Comparison of ENCODE assay signal across 16 cellular contexts in genomic region chr5:43309122-43309521, GRCh38. TPM values are rescaled to one million over a fixed set of nuclear protein-coding genes. Genes with fewer than 3 reads are reported as not detected.
A peak's percentile ranks its signal among the peaks of the same experiment; 100 is the strongest.
DNase-seq lines count a peak whose midpoint lies in the region; FAIRE-seq and TF ChIP-seq lines count a peak whose summit lies in the region.
"Had no signal": no experiment of that assay in that cellular context is flagged by ENCODE, and none has a peak within 500 bp of the region (broad histone marks: within the 10 kb centered on the region; RNA-seq: fewer than 3 reads in every experiment).

No MANE protein-coding gene starts in this region.

- intact Hi-C loops in kidney (cut with DNase I), result no loop called here
- intact Hi-C loops in posterior cingulate gyrus (cut with DNase I), result loop anchor here (10.0 kb wide), 1 partner anchor 244 kb away; no protein-coding TSS in a partner anchor

- peak overlapping the region; percentile 96 for H3K4me2 ChIP-seq in SU-DHL-6 (ENCODE audit: low read depth, low read length, poor library complexity, severe bottlenecking)

- H3K9me3 Mint-ChIP-seq in T-helper 2 cell treated with Interferon-gamma antibody and Interleukin-4, amounts not matched to agents 5 μg/mL and 100 μg/mL, for 36 hours, result peaks cover 6% of the 10 kb centered on the region
- no peaks in the 10 kb centered on the region for H3K9me3 Mint-ChIP-seq in progenitor cell of endocrine pancreas (ENCODE audit: low read depth)

- peak overlapping the region; percentile 73 for H3K27ac Mint-ChIP-seq in T-helper 2 cell treated with Interferon-gamma antibody and Interleukin-4, amounts not matched to agents 5 μg/mL and 100 μg/mL, for 36 hours
- peak overlapping the region; percentile 84 for H3K27ac Mint-ChIP-seq in progenitor cell of endocrine pancreas

- H2AFZ ChIP-seq in SU-DHL-6 (ENCODE audit: low read depth, low read length, severe bottlenecking), result no peak overlapping the region

- H3K79me2 ChIP-seq in SU-DHL-6 (ENCODE audit: insufficient read depth, low read length), result peaks cover 91% of the 10 kb centered on the region

- TF ChIP-seq CTCF in SU-DHL-6 (IDR thresholded peaks at IDR 0.05; ENCODE audit: insufficient read depth, low read length, poor library complexity, severe bottlenecking) (no peak), progenitor cell of endocrine pancreas (IDR thresholded peaks at IDR 0.05; ENCODE audit: unreplicated experiment) (no peak), kidney (IDR thresholded peaks at IDR 0.05; ENCODE audit: borderline replicate concordance, extremely low read depth, insufficient read depth) (no peak)

- peaks cover 68% of the 10 kb centered on the region for H3K4me1 Mint-ChIP-seq in T-helper 2 cell treated with Interferon-gamma antibody and Interleukin-4, amounts not matched to agents 5 μg/mL and 100 μg/mL, for 36 hours (ENCODE audit: low read depth)
- H3K4me1 Mint-ChIP-seq in progenitor cell of endocrine pancreas (ENCODE audit: low read depth), result peaks cover 43% of the 10 kb centered on the region

- FAIRE-seq in kidney (lab: Jason Lieb, UNC), result no peak
- FAIRE-seq: A204.1 had no signal

- H3K9ac ChIP-seq in SU-DHL-6 (ENCODE audit: low read length) (peak overlapping the region; percentile 16; the same call in 1 of the 2 replicates), kidney (ENCODE audit: low read length in 2 of 2) (no peak overlapping the region)

- H3K4me3 Mint-ChIP-seq in T-helper 2 cell treated with Interferon-gamma antibody and Interleukin-4, amounts not matched to agents 5 μg/mL and 100 μg/mL, for 36 hours, result peak overlapping the region; percentile 76
- H3K4me3 Mint-ChIP-seq in progenitor cell of endocrine pancreas (ENCODE audit: low read depth), result peak overlapping the region; percentile 35

- H3K27ac ChIP-seq in SU-DHL-6 (ENCODE audit: low read depth, low read length) (0 out of 2 replicates have a peak overlapping the region, but pooled peaks have one; percentile 8), epithelial cell of prostate (peak overlapping the region; percentile 50), kidney (ENCODE audit: low read depth in 2 of 2, low read length in 2 of 2) (no peak overlapping the region)

- H3K4me1 ChIP-seq in kidney (ENCODE audit: control insufficient read depth in 1 of 2, insufficient read depth in 1 of 2, low read depth in 1 of 2, low read length in 2 of 2), result peaks cover 16 to 18% of the 10 kb centered on the region in 2 donors

- H3K36me3 ChIP-seq in SU-DHL-6 (ENCODE audit: low read length) (peaks cover 46% of the 10 kb centered on the region), kidney (ENCODE audit: control insufficient read depth in 1 of 2, insufficient read depth in 2 of 2, low read length in 2 of 2) (no peaks in the 10 kb centered on the region)

- peaks cover 27% of the 10 kb centered on the region for H3F3A ChIP-seq in SU-DHL-6 (ENCODE audit: insufficient read depth)

- H4K20me1 ChIP-seq in SU-DHL-6 (ENCODE audit: low read depth, low read length), result peaks cover 67% of the 10 kb centered on the region

- H3K27me3 Mint-ChIP-seq in T-helper 2 cell treated with Interferon-gamma antibody and Interleukin-4, amounts not matched to agents 5 μg/mL and 100 μg/mL, for 36 hours (ENCODE audit: low read depth), result no peaks in the 10 kb centered on the region
- H3K27me3 Mint-ChIP-seq in progenitor cell of endocrine pancreas, result no peaks in the 10 kb centered on the region

- peaks cover 30% of the 10 kb centered on the region for H3K36me3 Mint-ChIP-seq in T-helper 2 cell treated with Interferon-gamma antibody and Interleukin-4, amounts not matched to agents 5 μg/mL and 100 μg/mL, for 36 hours (ENCODE audit: low read depth)
- peaks cover 4% of the 10 kb centered on the region for H3K36me3 Mint-ChIP-seq in progenitor cell of endocrine pancreas (ENCODE audit: insufficient read depth)

- no peaks in the 10 kb centered on the region for H3K9me2 ChIP-seq in SU-DHL-6 (replicated peaks; ENCODE audit: insufficient read depth, low read length)

- no peak overlapping the region for H3K4me3 ChIP-seq in SU-DHL-6 (ENCODE audit: insufficient read depth, low read length, poor library complexity, severe bottlenecking)
- H3K4me3 ChIP-seq in kidney (ENCODE audit: low read length in 2 of 2), result no peak overlapping the region

- H3K27me3 ChIP-seq in SU-DHL-6 (ENCODE audit: low read length), result no peaks in the 10 kb centered on the region

- no peak for DNase-seq in T-helper 2 cell treated with Interferon-gamma antibody and Interleukin-4, amounts not matched to agents 5 μg/mL and 100 μg/mL, for 36 hours (ENCODE audit: low spot score)
- DNase-seq in T-helper 2 cell (no peak), epithelial cell of prostate (ENCODE audit: low read depth, low spot score) (no peak), progenitor cell of endocrine pancreas (ENCODE audit: low spot score, unreplicated experiment) (no peak), kidney (no peak), H4 (ENCODE audit: low spot score) (no peak), posterior cingulate gyrus (no peak)
- DNase-seq: activated CD4-positive, alpha-beta T cell treated with anti-CD3 and anti-CD28 coated beads, Interleukin-2, amount 50 U/mL, for 1 hour; DMS53; NCI-H1105; NCI-H524 treated with DMSO at 0.1 percent for 48 hours; nucleus accumbens; SHP77 treated with DMSO at 0.1 percent for 48 hours; stimulated activated CD4-positive, alpha-beta T cell treated with anti-CD3 and anti-CD28 coated beads, Interleukin-2, amount 100 ng/mL, for 24 hours had no signal

- H3K9me3 ChIP-seq in SU-DHL-6 (ENCODE audit: insufficient read depth, low read length) (no peaks in the 10 kb centered on the region), kidney (ENCODE audit: control insufficient read depth in 1 of 2, low read length in 2 of 2) (no peaks in the 10 kb centered on the region)

RNA-seq across cellular contexts. Expression of gene HMGCS1, which starts 4.1 kb away (rescaled TPM):
- total RNA-seq in progenitor cell of endocrine pancreas (170 and 196 TPM in 2 replicates), kidney (55.1 TPM)
- 30.9 TPM for polyA plus RNA-seq in kidney (ENCODE audit: insufficient read depth, low read depth, low replicate concordance)
- 54.3 and 57.0 TPM in 2 replicates for total RNA-seq in H4 (2014; rRNA removed; shearing (Covaris generic))

Comparison
In these comparisons a context has a peak if more than half of its experiments do, and no peak if none do; other contexts are left out.
1. H3K27ac ChIP-seq: peak in SU-DHL-6 (single experiment) and epithelial cell of prostate (single experiment); none in kidney (0 of 2).